8 cellular contexts compared by ENCODE assay signal in genomic region chr10:118045154-118045841, GRCh38. TPM values are rescaled to one million over a fixed set of nuclear protein-coding genes. Genes with fewer than 3 reads are reported as not detected.
DNase-seq lines count a peak whose midpoint lies in the region; ATAC-seq and TF ChIP-seq lines count a peak whose summit lies in the region.

No MANE protein-coding gene starts in this region.

- H2AFZ ChIP-seq in Loucy (ENCODE audit: low read length), result peak overlapping the region; percentile 96; the same call in 1 of the 2 replicates

- no peaks in the 10 kb centered on the region for H3K9me3 Mint-ChIP-seq in CD14-positive monocyte
- H3K9me3 Mint-ChIP-seq in natural killer cell treated with Interleukin-12 subunit alpha and Interleukin-12 subunit beta and Interleukin-15 and Interleukin-18, amount 100 ng/mL, for 72 hours, result no peaks in the 10 kb centered on the region

- peaks cover 32% of the 10 kb centered on the region for H3K4me1 Mint-ChIP-seq in CD14-positive monocyte
- H3K4me1 Mint-ChIP-seq in natural killer cell treated with Interleukin-12 subunit alpha and Interleukin-12 subunit beta and Interleukin-15 and Interleukin-18, amount 100 ng/mL, for 72 hours (ENCODE audit: low read depth in 2 of 2), result peaks cover 16 to 20% of the 10 kb centered on the region in 2 donors

- peaks cover 46% of the 10 kb centered on the region for H3K79me2 ChIP-seq in Loucy (ENCODE audit: insufficient read depth, low read length)

- peaks cover 1% of the 10 kb centered on the region in 2 donors for H3K36me3 Mint-ChIP-seq in CD14-positive monocyte
- H3K36me3 Mint-ChIP-seq in natural killer cell treated with Interleukin-12 subunit alpha and Interleukin-12 subunit beta and Interleukin-15 and Interleukin-18, amount 100 ng/mL, for 72 hours, result no peaks in the 10 kb centered on the region

- TF ChIP-seq CTCF in CD14-positive monocyte (IDR thresholded peaks at IDR 0.05) (no peak), Loucy (conservative IDR thresholded peaks at IDR 0.05; ENCODE audit: low read length) (no peak), coronary artery (IDR thresholded peaks at IDR 0.05) (no peak)

- H3F3A ChIP-seq in Loucy (ENCODE audit: low read depth), result no peaks in the 10 kb centered on the region

- no peaks in the 10 kb centered on the region for H3K9me2 ChIP-seq in Loucy (replicated peaks; ENCODE audit: low read depth, low read length)

- H3K4me3 ChIP-seq in Loucy (ENCODE audit: low read length, poor library complexity, severe bottlenecking), result peak overlapping the region; percentile 99
- peak overlapping the region; percentile 97 for H3K4me3 ChIP-seq in coronary artery

- H3K9ac ChIP-seq in Loucy (ENCODE audit: low read depth, low read length, poor library complexity, severe bottlenecking), result peak overlapping the region; percentile 89

- intact Hi-C loops in CD14-positive monocyte (cut with micrococcal nuclease), result loop anchor here in 1 of 2 donors (10.0 kb wide), 2 partner anchors 300 to 670 kb away; partner anchors contain the start of genes FAM204A and PDZD8

- no peaks in the 10 kb centered on the region for H3K27me3 Mint-ChIP-seq in CD14-positive monocyte (ENCODE audit: low read depth in 3 of 3)
- H3K27me3 Mint-ChIP-seq in natural killer cell treated with Interleukin-12 subunit alpha and Interleukin-12 subunit beta and Interleukin-15 and Interleukin-18, amount 100 ng/mL, for 72 hours, result no peaks in the 10 kb centered on the region

- H3K4me2 ChIP-seq in Loucy (ENCODE audit: low read depth, low read length, poor library complexity, severe bottlenecking), result peak overlapping the region; percentile 88

- ATAC-seq in natural killer cell treated with Interleukin-12 subunit alpha and Interleukin-12 subunit beta and Interleukin-15 and Interleukin-18, amount 100 ng/mL, for 72 hours, result no peak
- ATAC-seq in HG03469 (IDR thresholded peaks at IDR 0.05; ENCODE audit: unreplicated experiment), result no peak

- H3K4me1 ChIP-seq in Loucy (ENCODE audit: insufficient read depth, low read length, poor library complexity, severe bottlenecking), result peaks cover 52% of the 10 kb centered on the region

- no peaks in the 10 kb centered on the region for H3K27me3 ChIP-seq in Loucy (ENCODE audit: insufficient read depth, low read length, poor library complexity, severe bottlenecking)

- H3K9me3 ChIP-seq in Loucy (ENCODE audit: insufficient read depth, low read depth, low read length), result no peaks in the 10 kb centered on the region

- H3K27ac Mint-ChIP-seq in CD14-positive monocyte, result peak overlapping the region in 1 of 7 donors; percentile 87
- H3K27ac Mint-ChIP-seq in natural killer cell treated with Interleukin-12 subunit alpha and Interleukin-12 subunit beta and Interleukin-15 and Interleukin-18, amount 100 ng/mL, for 72 hours, result peak overlapping the region; percentile 21 to 76

- H3K36me3 ChIP-seq in Loucy (ENCODE audit: insufficient read depth, low read length), result no peaks in the 10 kb centered on the region

- peaks cover 12% of the 10 kb centered on the region for H4K20me1 ChIP-seq in Loucy (ENCODE audit: insufficient read depth, low read length, poor library complexity, severe bottlenecking)

- H3K27ac ChIP-seq in coronary artery, result peak overlapping the region; percentile 96 to 99

- DNase-seq in CD14-positive monocyte (ENCODE audit: low spot score), result no peak
- no peak for DNase-seq in coronary artery (ENCODE audit: low spot score)
- DNase-seq in natural killer cell treated with Interleukin-12 subunit alpha and Interleukin-12 subunit beta and Interleukin-15 and Interleukin-18, amount 100 ng/mL, for 72 hours (ENCODE audit: low spot score), result no peak
- no peak for DNase-seq in UCSD-AML1 (lab: John Stamatoyannopoulos, UW; ENCODE audit: unreplicated experiment)
- no peak for DNase-seq in activated effector memory CD4-positive, alpha-beta T cell treated with anti-CD3 and anti-CD28 coated beads, Interleukin-2, amount 50 U/mL, for 16 hours
- DNase-seq in nucleus accumbens (lab: John Stamatoyannopoulos, UW), result no peak

- peak overlapping the region; percentile 85 to 94 for H3K4me3 Mint-ChIP-seq in CD14-positive monocyte
- peak overlapping the region; percentile 82 for H3K4me3 Mint-ChIP-seq in natural killer cell treated with Interleukin-12 subunit alpha and Interleukin-12 subunit beta and Interleukin-15 and Interleukin-18, amount 100 ng/mL, for 72 hours

RNA-seq across cellular contexts. Expression of gene RAB11FIP2, which starts 1.4 kb away (rescaled TPM):
- 1 to 10 TPM; 3.5 to 5.4 TPM for polyA plus RNA-seq in CD14-positive monocyte
- total RNA-seq in natural killer cell treated with Interleukin-12 subunit alpha and Interleukin-12 subunit beta and Interleukin-15 and Interleukin-18, amount 100 ng/mL, for 72 hours, result 10 to 100 TPM; 10.7 to 20.1 TPM
